16 cellular contexts compared by ENCODE assay signal in genomic region chr5:78588517-78588916, GRCh38.
DNase-seq lines count a peak whose midpoint lies in the region; ATAC-seq and TF ChIP-seq lines count a peak whose summit lies in the region.
"Had no signal": no experiment of that assay in that cellular context is flagged by ENCODE, and none has a peak within 500 bp of the region (broad histone marks: within the 10 kb centered on the region; RNA-seq: fewer than 3 reads in every experiment).

No MANE protein-coding gene starts in this region.

- POLR2A ChIA-PET in PC-3 (lab: Charles Lee; ENCODE audit: unreplicated experiment), result no interaction called here

- no peak overlapping the region for H2AFZ ChIP-seq in PC-3 (ENCODE audit: low read length)

- peaks cover 8% of the 10 kb centered on the region; the same call in 1 of the 2 replicates for H3K36me3 ChIP-seq in PC-3 (ENCODE audit: low read depth, low read length)
- no peaks in the 10 kb centered on the region for H3K36me3 ChIP-seq in gastrocnemius medialis
- H3K36me3 ChIP-seq: BLaER1 had no signal

- peaks cover 67% of the 10 kb centered on the region for H3K4me1 ChIP-seq in PC-3 (ENCODE audit: insufficient read depth, low read length)
- peaks cover 36 to 49% of the 10 kb centered on the region in 2 donors for H3K4me1 ChIP-seq in gastrocnemius medialis
- H3K4me1 ChIP-seq: BLaER1 had no signal

- DNase-seq in NCI-H510A treated with DMSO at 0.1 percent for 48 hours (lab: John Stamatoyannopoulos, UW), result peak; percentile 97
- DNase-seq in NCI-H510A (lab: John Stamatoyannopoulos, UW), result no peak
- no peak for DNase-seq in PC-3
- DNase-seq in epithelial cell of prostate (ENCODE audit: low read depth, low spot score), result no peak
- DNase-seq in gastrocnemius medialis, result no peak
- no peak for DNase-seq in NCI-H2171 treated with DMSO at 0.1 percent for 48 hours (lab: John Stamatoyannopoulos, UW)
- no peak for DNase-seq in MV-4-11 (lab: John Stamatoyannopoulos, UW)
- DNase-seq in DMS 273 (lab: John Stamatoyannopoulos, UW; ENCODE audit: unreplicated experiment), result no peak
- DNase-seq: CD8-positive, alpha-beta memory T cell; DMS 273 treated with DMSO at 0.1 percent for 48 hours; NCI-H1092; NCI-H187 treated with DMSO at 0.1 percent for 48 hours; NCI-H446 treated with DMSO at 0.1 percent for 48 hours had no signal

- in situ Hi-C loops in gastrocnemius medialis (cut with MboI; ENCODE audit: low sequenced_read_pairs in 4 of 4), result no loop called here

- H3K9me3 ChIP-seq in PC-3 (ENCODE audit: low read length) (no peaks in the 10 kb centered on the region), gastrocnemius medialis (no peaks in the 10 kb centered on the region)

- TF ChIP-seq POLR2A in gastrocnemius medialis (IDR thresholded peaks at IDR 0.05), result no peak

- CTCF ChIA-PET in PC-3 (lab: Charles Lee), result no interaction called here

- no peak overlapping the region for H3K9ac ChIP-seq in PC-3 (ENCODE audit: low read length)
- H3K9ac ChIP-seq: BLaER1 had no signal

- no peak overlapping the region for H3K4me2 ChIP-seq in PC-3 (ENCODE audit: low read length)
- H3K4me2 ChIP-seq: BLaER1 had no signal

- H4K20me1 ChIP-seq in PC-3 (ENCODE audit: low read length), result no peaks in the 10 kb centered on the region
- H4K20me1 ChIP-seq: BLaER1 had no signal

- ATAC-seq in PC-3, result no peak
- ATAC-seq in gastrocnemius medialis, result no peak

- intact Hi-C loops in PC-3 (cut with micrococcal nuclease) (no loop called here), gastrocnemius medialis (cut with DNase I; ENCODE audit: low total_unique reads) (no loop called here)

- H3K4me3 ChIP-seq in PC-3 (ENCODE audit: low read length) (no peak overlapping the region), gastrocnemius medialis (no peak overlapping the region)
- H3K4me3 ChIP-seq: BLaER1, SJCRH30 had no signal

- H3K9me2 ChIP-seq in PC-3 (replicated peaks; ENCODE audit: low read length), result no peaks in the 10 kb centered on the region

- no peaks in the 10 kb centered on the region for H3K27me3 ChIP-seq in PC-3 (ENCODE audit: low read length)
- H3K27me3 ChIP-seq in gastrocnemius medialis, result no peaks in the 10 kb centered on the region
- H3K27me3 ChIP-seq: BLaER1, SJCRH30 had no signal

- peak overlapping the region; percentile 90 for H3K27ac ChIP-seq in PC-3 (ENCODE audit: low read length)
- H3K27ac ChIP-seq in epithelial cell of prostate, result peak overlapping the region; percentile 16
- H3K27ac ChIP-seq in gastrocnemius medialis, result peak overlapping the region; percentile 39 to 73 (median 46)
- H3K27ac ChIP-seq: 22Rv1, BLaER1, SJCRH30 had no signal

- TF ChIP-seq CTCF in PC-3 (conservative IDR thresholded peaks at IDR 0.05; ENCODE audit: low read depth, low read length), result no peak
- no peak for TF ChIP-seq CTCF in gastrocnemius medialis (IDR thresholded peaks at IDR 0.05 in 4 of 5, conservative IDR thresholded peaks at IDR 0.05 in 1 of 5)

- H3F3A ChIP-seq in PC-3 (ENCODE audit: low read length, unreplicated experiment), result peaks cover 9% of the 10 kb centered on the region

- no TSS peak for BruUV-seq in PC-3 (replicated peaks; lab: Mats Ljungman, UMichigan)

- peaks cover 57% of the 10 kb centered on the region for H3K79me2 ChIP-seq in PC-3 (ENCODE audit: low read length)

Comparison
In these comparisons a context has a peak if more than half of its experiments do, and no peak if none do; other contexts are left out.
1. H3K27ac ChIP-seq: peak in every context shown above with its lines; median percentile 90 in PC-3; 46 in gastrocnemius medialis; 16 in epithelial cell of prostate.